Comparison of ENCODE assay signal across 8 cellular contexts in genomic region chr3:108603689-108604088, GRCh38. TPM values are rescaled to one million over a fixed set of nuclear protein-coding genes. Genes with fewer than 3 reads are reported as not detected.
DNase-seq lines count a peak whose midpoint lies in the region; ATAC-seq lines count a peak whose summit lies in the region.
"Had no signal": no experiment of that assay in that cellular context is flagged by ENCODE, and none has a peak within 500 bp of the region (broad histone marks: within the 10 kb centered on the region; RNA-seq: fewer than 3 reads in every experiment).

No MANE protein-coding gene starts in this region.

- DNase-seq in OCI-M1 (lab: John Stamatoyannopoulos, UW) (peak; percentile 69), renal cortical epithelial cell (ENCODE audit: low read depth) (peak; percentile 23), NCI-H146 (lab: John Stamatoyannopoulos, UW) (no peak), AG08395 (ENCODE audit: low spot score) (no peak), anterior cingulate cortex (lab: John Stamatoyannopoulos, UW) (no peak)
- DNase-seq: NCI-H510A treated with DMSO at 0.1 percent for 48 hours had no signal

- ATAC-seq in GM18868 (IDR thresholded peaks at IDR 0.05; ENCODE audit: unreplicated experiment), result peak; percentile 27

- peak overlapping the region; percentile 31 for H3K27ac ChIP-seq in cingulate gyrus (ENCODE audit: low read depth, low read length)

RNA-seq across cellular contexts. Expression of gene DZIP3, which starts 14.2 kb away (rescaled TPM):
- 10.8 and 15.4 TPM in 2 replicates for total RNA-seq in renal cortical epithelial cell

RNA-seq across cellular contexts. Expression of gene CIP2A, which starts 14.5 kb away (rescaled TPM):
- total RNA-seq in renal cortical epithelial cell, result 9.6 and 21.9 TPM in 2 replicates

Comparison
In these comparisons a context has a peak if more than half of its experiments do, and no peak if none do; other contexts are left out.
1. DNase-seq: peak in OCI-M1 (single experiment) and renal cortical epithelial cell (single experiment); none in NCI-H146 (single experiment), AG08395 (single experiment) and anterior cingulate cortex (0 of 58).